ENCODE assay signal across 20 cellular contexts in the genomic region with DNA sequence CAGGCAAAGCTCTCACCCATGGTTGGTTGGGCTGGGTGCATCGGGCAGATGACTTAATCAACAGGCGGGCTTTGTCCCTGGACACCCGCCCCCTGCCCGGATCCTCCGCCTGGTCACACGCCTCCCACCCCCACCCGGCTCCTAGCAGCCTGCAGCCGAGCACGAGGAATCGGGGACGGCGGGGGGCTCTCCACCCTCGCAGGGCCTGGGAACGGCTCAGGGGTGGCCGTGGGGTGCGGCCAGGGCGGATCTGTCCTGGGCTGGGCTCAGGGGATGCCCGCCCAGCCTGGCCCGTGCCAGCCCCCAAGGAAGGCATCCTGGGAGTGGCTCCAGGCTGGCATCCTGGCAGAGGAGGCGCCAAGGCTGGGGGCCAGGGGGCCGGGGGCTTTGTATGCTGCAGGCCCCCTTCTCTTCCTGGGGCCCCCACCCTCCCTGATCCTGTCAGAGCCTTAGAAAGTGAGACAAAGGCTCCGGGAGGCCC. TPM values are rescaled to one million over a fixed set of nuclear protein-coding genes. Genes with fewer than 3 reads are reported as not detected.
DNase-seq lines count a peak whose midpoint lies in the region; ATAC-seq and TF ChIP-seq lines count a peak whose summit lies in the region.
"Had no signal": no experiment of that assay in that cellular context is flagged by ENCODE, and none has a peak within 500 bp of the region (broad histone marks: within the 10 kb centered on the region; RNA-seq: fewer than 3 reads in every experiment).

No MANE protein-coding gene starts in this region.

- H3K9me3 Mint-ChIP-seq in stimulated activated naive CD8-positive, alpha-beta T cell treated with anti-CD3 and anti-CD28 coated beads, Interleukin-15, amount 100 ng/mL, for 72 hours = no peaks in the 10 kb centered on the region
- H3K9me3 Mint-ChIP-seq in glutamatergic neuron (ENCODE audit: unreplicated experiment) = peaks cover 2% of the 10 kb centered on the region
- H3K9me3 Mint-ChIP-seq: activated naive CD8-positive, alpha-beta T cell treated with anti-CD3 and anti-CD28 coated beads, Interleukin-2, amount 10 ng/mL, durations not matched to agents 7 days and 5 days; immature natural killer cell; mesothelial cell of epicardium; naive B cell had no signal

- H3K27ac Mint-ChIP-seq in stimulated activated naive CD8-positive, alpha-beta T cell treated with anti-CD3 and anti-CD28 coated beads, Interleukin-15, amount 100 ng/mL, for 72 hours = no peak overlapping the region
- no peak overlapping the region for H3K27ac Mint-ChIP-seq in glutamatergic neuron (ENCODE audit: unreplicated experiment)
- H3K27ac Mint-ChIP-seq: activated CD8-positive, alpha-beta T cell treated with anti-CD3 and anti-CD28 coated beads, Interleukin-2, amount 10 ng/mL, durations not matched to agents 7 days and 5 days; activated naive CD8-positive, alpha-beta T cell treated with anti-CD3 and anti-CD28 coated beads, Interleukin-2, amount 10 ng/mL, durations not matched to agents 7 days and 5 days; immature natural killer cell; mesothelial cell of epicardium; naive B cell had no signal

- TF ChIP-seq CTCF in glutamatergic neuron (IDR thresholded peaks at IDR 0.05; ENCODE audit: partially characterized antibody, unreplicated experiment) = no peak

- peaks cover 15% of the 10 kb centered on the region for H3K4me1 Mint-ChIP-seq in stimulated activated naive CD8-positive, alpha-beta T cell treated with anti-CD3 and anti-CD28 coated beads, Interleukin-15, amount 100 ng/mL, for 72 hours
- H3K4me1 Mint-ChIP-seq in glutamatergic neuron (ENCODE audit: low read depth, unreplicated experiment) = no peaks in the 10 kb centered on the region
- H3K4me1 Mint-ChIP-seq: immature natural killer cell had no signal

- peak; percentile 5 for ATAC-seq in stimulated activated naive CD8-positive, alpha-beta T cell treated with anti-CD3 and anti-CD28 coated beads, Interleukin-15, amount 100 ng/mL, for 72 hours
- no peak for ATAC-seq in stimulated activated naive CD8-positive, alpha-beta T cell treated with anti-CD3 and anti-CD28 coated beads, Interleukin-15, Interleukin-2, amounts not matched to agents 100 U/mL and 50 U/mL, for 24 hours
- ATAC-seq in GM18511 (IDR thresholded peaks at IDR 0.05; ENCODE audit: unreplicated experiment) (no peak), GM21619 (IDR thresholded peaks at IDR 0.05; ENCODE audit: unreplicated experiment) (no peak)
- ATAC-seq: activated CD8-positive, alpha-beta T cell treated with anti-CD3 and anti-CD28 coated beads, Interleukin-2, amount 10 ng/mL, durations not matched to agents 7 days and 5 days; gastrocnemius medialis; left lung had no signal

- H3K36me3 Mint-ChIP-seq in glutamatergic neuron (ENCODE audit: unreplicated experiment) = no peaks in the 10 kb centered on the region
- H3K36me3 Mint-ChIP-seq: activated naive CD8-positive, alpha-beta T cell treated with anti-CD3 and anti-CD28 coated beads, Interleukin-2, amount 10 ng/mL, durations not matched to agents 7 days and 5 days; immature natural killer cell; mesothelial cell of epicardium; naive B cell had no signal

- peaks cover 40% of the 10 kb centered on the region for H3K27me3 Mint-ChIP-seq in stimulated activated naive CD8-positive, alpha-beta T cell treated with anti-CD3 and anti-CD28 coated beads, Interleukin-15, amount 100 ng/mL, for 72 hours
- H3K27me3 Mint-ChIP-seq in glutamatergic neuron (ENCODE audit: unreplicated experiment) = peaks cover 1% of the 10 kb centered on the region

- no peak for DNase-seq in stimulated activated naive CD8-positive, alpha-beta T cell treated with anti-CD3 and anti-CD28 coated beads, Interleukin-15, amount 100 ng/mL, for 72 hours
- no peak for DNase-seq in stimulated activated naive CD8-positive, alpha-beta T cell treated with anti-CD3 and anti-CD28 coated beads, Interleukin-15, Interleukin-2, amounts not matched to agents 100 U/mL and 50 U/mL, for 24 hours
- DNase-seq in left kidney (ENCODE audit: low read depth, low spot score) = peak; percentile 77
- no peak for DNase-seq in glutamatergic neuron
- DNase-seq: ACHN; activated CD8-positive, alpha-beta T cell treated with anti-CD3 and anti-CD28 coated beads, Interleukin-2, amount 10 ng/mL, durations not matched to agents 7 days and 5 days; activated naive CD8-positive, alpha-beta T cell treated with anti-CD3 and anti-CD28 coated beads, Interleukin-2, amount 10 ng/mL, durations not matched to agents 7 days and 5 days; BE2C; DMS153; gastrocnemius medialis; GM23248; immature natural killer cell; left lung; naive B cell; NCI-H510A; spleen; transverse colon had no signal

- no peak overlapping the region for H3K4me3 Mint-ChIP-seq in stimulated activated naive CD8-positive, alpha-beta T cell treated with anti-CD3 and anti-CD28 coated beads, Interleukin-15, amount 100 ng/mL, for 72 hours
- H3K4me3 Mint-ChIP-seq in glutamatergic neuron (ENCODE audit: unreplicated experiment) = no peak overlapping the region
- H3K4me3 Mint-ChIP-seq: activated CD8-positive, alpha-beta T cell treated with anti-CD3 and anti-CD28 coated beads, Interleukin-2, amount 10 ng/mL, durations not matched to agents 7 days and 5 days; activated naive CD8-positive, alpha-beta T cell treated with anti-CD3 and anti-CD28 coated beads, Interleukin-2, amount 10 ng/mL, durations not matched to agents 7 days and 5 days; immature natural killer cell; mesothelial cell of epicardium; naive B cell had no signal

RNA-seq across cellular contexts. Expression of gene FGFR3, which starts 32.5 kb away (rescaled TPM):
- total RNA-seq in glutamatergic neuron (ENCODE audit: unreplicated experiment) = 11.3 TPM

RNA-seq across cellular contexts. Expression of gene TACC3, which starts 39.2 kb away (rescaled TPM):
- 23.0 TPM for total RNA-seq in glutamatergic neuron (ENCODE audit: unreplicated experiment)

RNA-seq across cellular contexts. Expression of gene TMEM129, which starts 39.4 kb away (rescaled TPM):
- 23.8 TPM for total RNA-seq in glutamatergic neuron (ENCODE audit: unreplicated experiment)

RNA-seq across cellular contexts. Expression of gene SLBP, which starts 48.4 kb away (rescaled TPM):
- 25.0 TPM for total RNA-seq in glutamatergic neuron (ENCODE audit: unreplicated experiment)
